16 cellular contexts compared by ENCODE assay signal in the genomic region with DNA sequence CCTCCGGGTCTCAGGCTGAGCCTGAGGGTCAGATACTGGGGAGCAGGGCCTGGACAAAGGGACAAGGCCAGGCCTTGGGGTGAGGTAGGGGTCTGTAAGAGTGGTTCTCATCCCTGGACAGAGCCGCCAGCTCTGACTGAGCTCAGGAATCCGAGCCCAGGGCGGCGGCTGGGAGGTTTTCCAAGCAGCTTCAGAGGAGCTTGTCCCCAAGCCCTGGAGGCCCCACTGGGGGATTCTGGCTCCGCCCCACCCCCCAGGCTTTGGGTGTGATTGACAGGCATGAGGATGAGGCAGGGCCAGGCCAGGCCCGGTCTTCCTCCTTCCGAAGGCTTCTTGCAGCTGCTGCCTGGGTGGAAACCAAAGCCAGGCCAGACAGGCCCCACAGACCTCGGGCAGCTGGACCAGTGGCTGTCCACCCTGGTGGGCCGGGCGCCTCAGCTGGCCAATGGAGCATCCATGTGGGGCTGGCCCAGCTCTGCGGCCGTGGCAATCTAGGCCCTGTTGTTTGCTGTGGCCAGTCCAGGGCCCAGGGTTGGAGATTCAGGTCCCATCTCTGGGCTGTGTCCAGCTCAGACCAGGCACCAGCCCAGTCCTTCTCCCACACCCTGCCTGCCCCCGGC. TPM values are rescaled to one million over a fixed set of nuclear protein-coding genes. Genes with fewer than 3 reads are reported as not detected.
A peak's percentile ranks its signal among the peaks of the same experiment; 100 is the strongest.
DNase-seq lines count a peak whose midpoint lies in the region; ATAC-seq, FAIRE-seq and TF ChIP-seq lines count a peak whose summit lies in the region.
"Had no signal": no experiment of that assay in that cellular context is flagged by ENCODE, and none has a peak within 500 bp of the region (broad histone marks: within the 10 kb centered on the region; RNA-seq: fewer than 3 reads in every experiment).

No MANE protein-coding gene starts in this region.

- WGBS in pancreas, 2 donors = 88 to 90% methylated on average over 11 to 14 of the region's 14 CpGs

- POLR2A ChIA-PET in Panc1 (lab: Charles Lee) = interaction anchor here (0.5 to 0.6 kb wide), 2 partner anchors 13 to 306 kb away, joined by 4 to 10 read pairs; no protein-coding TSS in a partner anchor

- H3K4me3 ChIP-seq in BLaER1 (no peak overlapping the region), Panc1 (ENCODE audit: low read depth in 2 of 2, low read length in 2 of 2) (no peak overlapping the region), pancreas (no peak overlapping the region)
- H3K4me3 ChIP-seq: ascending aorta, esophagus squamous epithelium had no signal

- in situ Hi-C loops in Panc1 (cut with HindIII; ENCODE audit: low pct_unique_long_range_greater_than_20kb, low sequenced_read_pairs) = no loop called here

- no peak for DNase-seq in Panc1 (ENCODE audit: low read depth, low spot score)
- peak; percentile 34 for DNase-seq in left ventricle myocardium superior
- DNase-seq in pancreas = peak in 4 of 6 donors; percentile 11 to 60 (median 32)
- no peak for DNase-seq in NCI-H2081 treated with DMSO at 0.1 percent for 48 hours (lab: John Stamatoyannopoulos, UW)
- no peak for DNase-seq in NCI-H510A (lab: John Stamatoyannopoulos, UW)
- no peak for DNase-seq in HPDE6-E6E7 (ENCODE audit: extremely low spot score)
- DNase-seq: activated CD4-positive, alpha-beta T cell treated with anti-CD3 and anti-CD28 coated beads for 4 hours; esophagus squamous epithelium; NCI-H1930; NCI-H774 had no signal

- FAIRE-seq in pancreas (lab: Jason Lieb, UNC) = no peak
- FAIRE-seq: urothelium cell line had no signal

- CTCF ChIA-PET in Panc1 (lab: Charles Lee) = no interaction called here

- peak overlapping the region; percentile 55 for H3K27ac ChIP-seq in BLaER1
- no peak overlapping the region for H3K27ac ChIP-seq in Panc1 (ENCODE audit: low read length)
- H3K27ac ChIP-seq in pancreas = no peak overlapping the region
- H3K27ac ChIP-seq: ascending aorta, esophagus squamous epithelium, RWPE1 had no signal

- H3K9me3 ChIP-seq in BLaER1 (no peaks in the 10 kb centered on the region), Panc1 (ENCODE audit: control insufficient read depth, insufficient read depth, low read depth, low read length) (no peaks in the 10 kb centered on the region), pancreas (no peaks in the 10 kb centered on the region)
- H3K9me3 ChIP-seq: ascending aorta, esophagus squamous epithelium had no signal

- H3K9ac ChIP-seq in BLaER1 = no peak overlapping the region

- BruUV-seq in Panc1 (replicated peaks; lab: Mats Ljungman, UMichigan) = no TSS peak

- H3K27me3 ChIP-seq in BLaER1 = no peaks in the 10 kb centered on the region
- no peaks in the 10 kb centered on the region; the same call in none of the 2 replicates for H3K27me3 ChIP-seq in Panc1 (ENCODE audit: control insufficient read depth, insufficient read depth, low read length)
- H3K27me3 ChIP-seq in pancreas = no peaks in the 10 kb centered on the region
- H3K27me3 ChIP-seq: ascending aorta, esophagus squamous epithelium had no signal

- ATAC-seq in Panc1 (peak; percentile 45; the same call in 1 of the 2 replicates), left ventricle myocardium superior (no peak), pancreas (no peak), HG03159 (IDR thresholded peaks at IDR 0.05; ENCODE audit: unreplicated experiment) (no peak)
- ATAC-seq: naive thymus-derived CD4-positive, alpha-beta T cell had no signal

- TF ChIP-seq CTCF in Panc1 (IDR thresholded peaks at IDR 0.05) (no peak), pancreas (IDR thresholded peaks at IDR 0.05) (no peak)

- H3K36me3 ChIP-seq in BLaER1 (no peaks in the 10 kb centered on the region), Panc1 (ENCODE audit: control insufficient read depth, insufficient read depth, low read length) (no peaks in the 10 kb centered on the region), pancreas (no peaks in the 10 kb centered on the region)
- H3K36me3 ChIP-seq: ascending aorta, esophagus squamous epithelium had no signal

- H4K20me1 ChIP-seq in BLaER1 = no peaks in the 10 kb centered on the region

- intact Hi-C loops in Panc1 (cut with micrococcal nuclease; ENCODE audit: unreplicated experiment) (no loop called here), left ventricle myocardium superior (cut with micrococcal nuclease) (no loop called here), pancreas (cut with DNase I) (no loop called here)

- peak overlapping the region; percentile 61; the same call in 1 of the 2 replicates for H3K4me2 ChIP-seq in BLaER1

- H3K4me1 ChIP-seq in BLaER1 (peaks cover 19% of the 10 kb centered on the region), Panc1 (ENCODE audit: control insufficient read depth, insufficient read depth, low read length) (no peaks in the 10 kb centered on the region), pancreas (no peaks in the 10 kb centered on the region)
- H3K4me1 ChIP-seq: ascending aorta had no signal

RNA-seq across cellular contexts. Expression of a gene that starts 23.1 kb away (rescaled TPM):
- total RNA-seq in Panc1 (2021; ENCODE audit: unreplicated experiment) (88.7 TPM), left ventricle myocardium superior (177 TPM), pancreas (10 to 100 TPM; 11.7 to 37.6 (median 16.3) TPM)
- polyA plus RNA-seq in Panc1 (2012; ENCODE audit: insufficient read length) = 117 TPM
- 10 to 100 TPM; 23.2 to 27.5 TPM for polyA plus RNA-seq in pancreas

Comparison
In these comparisons a context has a peak if more than half of its experiments do, and no peak if none do; other contexts are left out.
1. DNase-seq: peak in left ventricle myocardium superior (single experiment) and pancreas (4 of 6); none in Panc1 (single experiment), NCI-H2081 treated with DMSO at 0.1 percent for 48 hours (single experiment), NCI-H510A (single experiment) and HPDE6-E6E7 (single experiment).